In the genomic region with DNA sequence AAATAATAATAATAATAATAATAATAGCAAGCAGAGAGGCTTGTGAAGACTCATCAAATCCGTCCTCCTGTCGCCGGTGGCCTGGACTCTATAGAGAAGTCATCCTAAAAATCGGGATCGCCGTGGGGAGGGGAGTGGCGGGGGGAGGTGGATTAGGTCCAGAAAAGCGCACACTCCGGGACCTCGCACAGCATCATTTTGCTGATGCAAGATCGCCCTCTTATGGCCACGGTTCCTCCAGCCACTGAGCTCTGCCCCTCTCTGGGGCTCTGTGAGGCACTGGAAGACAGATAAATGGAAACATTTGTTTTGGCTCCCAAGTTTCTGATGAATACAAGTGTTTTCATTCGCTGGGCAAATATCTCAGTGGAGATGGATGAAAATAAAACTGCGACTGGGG, we compare ENCODE assay signal across 8 cellular contexts.
DNase-seq lines count a peak whose midpoint lies in the region; ATAC-seq and TF ChIP-seq lines count a peak whose summit lies in the region.

No MANE protein-coding gene starts in this region.

- no peak for TF ChIP-seq EP300 in stomach (IDR thresholded peaks at IDR 0.05)

- TF ChIP-seq POLR2A in stomach (IDR thresholded peaks at IDR 0.05), result no peak

- 4 to 7% (median 5%) methylated on average over 14 of the region's 14 CpGs for WGBS in stomach, 5 donors

- H3K4me1 ChIP-seq in stomach, result no peaks in the 10 kb centered on the region

- peak; percentile 34 for DNase-seq in EL
- DNase-seq in NCI-H2196 treated with DMSO at 0.1 percent for 48 hours (lab: John Stamatoyannopoulos, UW; ENCODE audit: unreplicated experiment), result peak; percentile 19
- DNase-seq in astrocyte of the cerebellum (ENCODE audit: low read depth), result peak; percentile 8
- peak; percentile 76 for DNase-seq in iPS-NIHi11 (ENCODE audit: low spot score)
- peak; percentile 27 for DNase-seq in stomach

- TF ChIP-seq CTCF in 22Rv1 (IDR thresholded peaks at IDR 0.05) (peak; percentile 39), astrocyte of the cerebellum (IDR thresholded peaks at IDR 0.05; ENCODE audit: low read depth, low read length, missing control alignments) (peak; percentile 60), stomach (IDR thresholded peaks at IDR 0.05) (peak in 3 of 7 experiments; percentile 16 to 33 (median 21))

- in situ Hi-C loops in astrocyte of the cerebellum (cut with HindIII; ENCODE audit: low sequenced_read_pairs), result loop anchor here (25.0 kb wide), 2 partner anchors 749 to 874 kb away; a partner anchor contains a TSS

- H3K9me3 ChIP-seq in stomach, result no peaks in the 10 kb centered on the region

- intact Hi-C loops in stomach (cut with DNase I; ENCODE audit: low total_unique reads), result no loop called here

- no peak for ATAC-seq in HG03521 (IDR thresholded peaks at IDR 0.05; ENCODE audit: unreplicated experiment)
- no peak for ATAC-seq in activated CD4-positive, CD25-positive, alpha-beta regulatory T cell treated with anti-CD3 and anti-CD28 coated beads, Interleukin-2, amount 50 U/mL, for 24 hours

- H3K36me3 ChIP-seq in stomach, result no peaks in the 10 kb centered on the region

- H3K4me3 ChIP-seq in astrocyte of the cerebellum (ENCODE audit: low read depth, low read length), result no peak overlapping the region
- H3K4me3 ChIP-seq in stomach, result no peak overlapping the region

- H3K27ac ChIP-seq in 22Rv1, result no peak overlapping the region
- H3K27ac ChIP-seq in stomach, result no peak overlapping the region

- H3K27me3 ChIP-seq in stomach, result peaks cover 0 to 84% (median 24%) of the 10 kb centered on the region in 3 donors

Comparison
In these comparisons a context has a peak if more than half of its experiments do, and no peak if none do; other contexts are left out.
1. DNase-seq: peak in every context shown above with its lines; median percentile 76 in iPS-NIHi11; 34 in EL; 27 in stomach; 19 in NCI-H2196 treated with DMSO at 0.1 percent for 48 hours; 8 in astrocyte of the cerebellum.